ENCODE assay signal across 25 cellular contexts in the genomic region with DNA sequence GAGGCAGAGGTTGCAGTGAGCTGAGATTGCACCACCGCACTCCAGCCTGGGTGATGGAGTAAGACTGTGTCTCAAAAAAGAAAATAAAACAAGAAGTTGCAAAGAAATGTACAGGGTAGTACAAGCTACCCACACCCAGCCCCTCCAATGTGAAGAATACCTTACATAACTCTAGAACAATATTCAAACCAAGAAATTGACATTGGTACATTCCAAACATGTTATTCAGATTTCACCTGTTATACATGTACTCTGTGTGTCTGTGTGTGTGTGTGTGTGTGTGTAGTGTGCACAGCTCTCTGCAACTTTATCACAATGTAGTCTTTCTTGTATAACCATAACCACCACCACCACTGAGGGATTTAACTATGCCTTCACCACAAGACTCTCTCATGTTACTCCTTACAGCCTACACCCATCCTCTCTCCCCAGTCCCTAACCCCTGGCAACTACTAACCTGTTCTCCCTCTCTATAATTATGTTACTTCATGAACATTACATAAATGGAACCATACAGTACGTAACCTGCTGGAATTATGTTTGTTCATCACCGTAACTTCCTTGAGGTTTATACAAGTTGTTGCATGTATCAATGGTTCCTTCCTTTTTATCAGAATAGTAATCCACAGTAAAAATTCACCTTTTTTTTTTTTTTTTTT. TPM values are rescaled to one million over a fixed set of nuclear protein-coding genes. Genes with fewer than 3 reads are reported as not detected.
"Had no signal": no experiment of that assay in that cellular context is flagged by ENCODE, and none has a peak within 500 bp of the region (broad histone marks: within the 10 kb centered on the region; RNA-seq: fewer than 3 reads in every experiment).

No MANE protein-coding gene starts in this region.

- DNase-seq: activated CD4-positive, alpha-beta T cell treated with anti-CD3 and anti-CD28 coated beads for 36 hours; activated CD8-positive, alpha-beta memory T cell treated with anti-CD3 and anti-CD28 coated beads, Interleukin-2, amount 50 U/mL, for 4 hours; activated CD8-positive, alpha-beta T cell treated with anti-CD3 and anti-CD28 coated beads for 36 hours; body of pancreas; MG63; MV-4-11; NCI-H1105; NCI-H1436; NCI-H1694 treated with DMSO at 0.1 percent for 48 hours; NCI-H2029 treated with DMSO at 0.1 percent for 48 hours; NCI-H510A treated with DMSO at 0.1 percent for 48 hours; NCI-H69; NK-92 treated with Interleukin-12 subunit alpha and Interleukin-12 subunit beta, amount 100 ng/mL, for 24 hours; OCI-M1; Right ventricle myocardium superior; RPMI8226; SJCRH30; SK-N-SH; T-helper 1 cell had no signal

- H3K27ac Mint-ChIP-seq: activated CD4-positive, alpha-beta T cell treated with anti-CD3 and anti-CD28 coated beads for 36 hours; activated CD8-positive, alpha-beta T cell treated with anti-CD3 and anti-CD28 coated beads for 36 hours had no signal

- ATAC-seq: activated CD4-positive, alpha-beta T cell treated with anti-CD3 and anti-CD28 coated beads for 36 hours; activated CD8-positive, alpha-beta T cell treated with anti-CD3 and anti-CD28 coated beads for 36 hours; body of pancreas; Panc1 had no signal

- H3K36me3 ChIP-seq: ascending aorta, MG63, SJCRH30 had no signal

- H3K27ac ChIP-seq: ascending aorta, body of pancreas, KMS-11, SJCRH30, VCaP had no signal

- H3K4me1 Mint-ChIP-seq: activated CD4-positive, alpha-beta T cell treated with anti-CD3 and anti-CD28 coated beads for 36 hours; activated naive CD4-positive, alpha-beta T cell treated with anti-CD3 and anti-CD28 coated beads, Interleukin-2, amount 50 U/mL, for 24 hours had no signal

- H3K27me3 ChIP-seq: ascending aorta, body of pancreas, MG63, SJCRH30 had no signal

- H3K9me3 Mint-ChIP-seq: activated naive CD4-positive, alpha-beta T cell treated with anti-CD3 and anti-CD28 coated beads, Interleukin-2, amount 50 U/mL, for 24 hours had no signal

- H3K9me3 ChIP-seq: ascending aorta, body of pancreas, MG63, SJCRH30, SK-N-SH had no signal

- H3K4me3 ChIP-seq: ascending aorta, body of pancreas, MG63, SJCRH30 had no signal

- H3K4me1 ChIP-seq: body of pancreas, SJCRH30 had no signal

- H3K4me3 Mint-ChIP-seq: activated CD4-positive, alpha-beta T cell treated with anti-CD3 and anti-CD28 coated beads for 36 hours; activated CD8-positive, alpha-beta T cell treated with anti-CD3 and anti-CD28 coated beads for 36 hours; activated naive CD4-positive, alpha-beta T cell treated with anti-CD3 and anti-CD28 coated beads, Interleukin-2, amount 50 U/mL, for 24 hours had no signal

RNA-seq across cellular contexts. Expression of a gene that starts 16.2 kb away (rescaled TPM):
- total RNA-seq: activated CD8-positive, alpha-beta T cell treated with anti-CD3 and anti-CD28 coated beads for 36 hours; T-helper 2 cell treated with Interferon-gamma antibody and Interleukin-4, amounts not matched to agents 100 ng/mL and 5 ng/mL, for 36 hours had no signal
